Comparison of ENCODE assay signal across 8 cellular contexts in the genomic region with DNA sequence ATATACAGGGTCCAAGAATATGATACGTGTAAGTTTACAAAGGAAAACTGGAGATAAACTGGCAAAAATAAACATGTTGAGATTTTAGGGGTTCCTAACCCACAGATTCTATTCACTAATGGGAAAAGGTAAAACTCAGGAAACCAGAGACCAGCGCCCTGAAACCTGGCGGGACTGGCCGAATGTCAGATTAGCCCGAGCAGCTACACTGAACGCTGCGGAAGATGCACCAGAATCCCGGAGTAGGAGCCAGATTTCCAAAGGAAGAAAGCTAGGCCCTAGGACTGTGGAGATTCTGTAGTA. TPM values are rescaled to one million over a fixed set of nuclear protein-coding genes. Genes with fewer than 3 reads are reported as not detected.
DNase-seq lines count a peak whose midpoint lies in the region; ATAC-seq and TF ChIP-seq lines count a peak whose summit lies in the region.

No MANE protein-coding gene starts in this region.

- H3K4me3 ChIP-seq in WERI-Rb-1 (ENCODE audit: low read depth, low read length) (peak overlapping the region; percentile 87), skeletal muscle tissue (ENCODE audit: low read length in 3 of 3) (peak overlapping the region; percentile 79 to 96 (median 91))

- H3K9me3 ChIP-seq in WERI-Rb-1 (ENCODE audit: severe bottlenecking) (no peaks in the 10 kb centered on the region), skeletal muscle tissue (ENCODE audit: control insufficient read depth in 3 of 3, low read length in 3 of 3) (no peaks in the 10 kb centered on the region)

- H3K27ac ChIP-seq in WERI-Rb-1 (peak overlapping the region; percentile 90), skeletal muscle tissue (ENCODE audit: low read depth, low read length) (peak overlapping the region; percentile 88)

- peaks cover 4 to 30% (median 12%) of the 10 kb centered on the region in 3 donors for H3K4me1 ChIP-seq in skeletal muscle tissue (ENCODE audit: control insufficient read depth in 3 of 3, insufficient read depth in 3 of 3, low read length in 3 of 3)

- H3K36me3 ChIP-seq in WERI-Rb-1 (peaks cover 6% of the 10 kb centered on the region), skeletal muscle tissue (ENCODE audit: control insufficient read depth in 3 of 3, insufficient read depth in 3 of 3, low read length in 3 of 3) (no peaks in the 10 kb centered on the region)

- ATAC-seq in GM18868 (IDR thresholded peaks at IDR 0.05; ENCODE audit: unreplicated experiment): peak; percentile 23
- ATAC-seq in HG02884 (IDR thresholded peaks at IDR 0.05; ENCODE audit: unreplicated experiment): peak; percentile 20
- ATAC-seq in left cardiac atrium: peak; percentile 45 to 67

- no peak for DNase-seq in WERI-Rb-1
- DNase-seq in left cardiac atrium: no peak
- no peak for DNase-seq in Kasumi-1 (lab: John Stamatoyannopoulos, UW)
- DNase-seq in foreskin melanocyte: no peak
- DNase-seq in NCI-H2029 treated with DMSO at 0.1 percent for 48 hours (lab: John Stamatoyannopoulos, UW): no peak

- H3K9ac ChIP-seq in skeletal muscle tissue (ENCODE audit: low read depth in 1 of 3, low read length in 3 of 3): peak overlapping the region; percentile 88 to 94 (median 92)

- intact Hi-C loops in left cardiac atrium (cut with DNase I): no loop called here

- TF ChIP-seq CTCF in WERI-Rb-1 (IDR thresholded peaks at IDR 0.05; ENCODE audit: low read depth, low read length): no peak

- H3K27me3 ChIP-seq in WERI-Rb-1 (ENCODE audit: insufficient read depth, low read depth, severe bottlenecking): no peaks in the 10 kb centered on the region
- H3K27me3 ChIP-seq in skeletal muscle tissue (ENCODE audit: control insufficient read depth in 3 of 3, insufficient read depth in 3 of 3, low read length in 3 of 3): no peaks in the 10 kb centered on the region

RNA-seq across cellular contexts. Expression of a gene that starts 0.7 kb away (rescaled TPM):
- total RNA-seq in left cardiac atrium (10 to 100 TPM; 16.6 to 20.3 TPM), skeletal muscle tissue (40.7 TPM)
